ENCODE assay signal across 10 cellular contexts in the genomic region with DNA sequence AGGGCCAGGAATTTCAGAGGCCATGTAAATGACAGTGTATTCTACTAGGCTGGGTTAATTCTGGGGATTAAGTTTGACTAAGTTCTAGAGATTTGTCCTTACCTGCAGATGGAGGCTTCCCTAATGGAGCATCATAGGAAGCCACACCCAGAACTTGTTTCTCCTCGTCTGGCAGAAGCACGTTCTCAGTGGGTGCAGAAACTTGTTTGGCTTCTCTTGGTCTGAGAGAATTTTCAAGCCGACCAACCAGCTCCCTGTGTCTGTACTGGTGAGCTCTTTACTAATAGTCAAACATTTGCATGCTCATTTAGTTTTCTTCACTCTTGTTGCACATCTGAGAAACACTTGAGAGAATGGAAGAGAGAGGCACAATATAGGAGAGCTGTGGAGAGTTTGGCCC. TPM values are rescaled to one million over a fixed set of nuclear protein-coding genes. Genes with fewer than 3 reads are reported as not detected.
DNase-seq lines count a peak whose midpoint lies in the region; ATAC-seq and TF ChIP-seq lines count a peak whose summit lies in the region.
"Had no signal": no experiment of that assay in that cellular context is flagged by ENCODE, and none has a peak within 500 bp of the region (broad histone marks: within the 10 kb centered on the region; RNA-seq: fewer than 3 reads in every experiment).

No MANE protein-coding gene starts in this region.

- H3K36me3 Mint-ChIP-seq in activated naive CD8-positive, alpha-beta T cell treated with anti-CD3 and anti-CD28 coated beads, Interleukin-2, amount 50 U/mL, for 24 hours (ENCODE audit: low read depth), result no peaks in the 10 kb centered on the region
- H3K36me3 Mint-ChIP-seq in natural killer cell treated with Interleukin-12 subunit alpha and Interleukin-12 subunit beta and Interleukin-15 and Interleukin-18, amount 100 ng/mL, for 72 hours, result no peaks in the 10 kb centered on the region

- DNase-seq in GM12864 (ENCODE audit: low read depth) (peak; percentile 43), AML-193 (lab: John Stamatoyannopoulos, UW) (no peak), NCI-H69 (lab: John Stamatoyannopoulos, UW) (no peak), HuH-7 (ENCODE audit: low spot score) (no peak), mucosa of gallbladder (ENCODE audit: low spot score) (no peak)
- no peak for DNase-seq in activated naive CD8-positive, alpha-beta T cell treated with anti-CD3 and anti-CD28 coated beads, Interleukin-2, amount 50 U/mL, for 24 hours
- DNase-seq in natural killer cell treated with Interleukin-12 subunit alpha and Interleukin-12 subunit beta and Interleukin-15 and Interleukin-18, amount 100 ng/mL, for 72 hours (ENCODE audit: low spot score), result no peak
- DNase-seq: NCI-H524, occipital lobe had no signal

- peak overlapping the region; percentile 66 for H3K27ac Mint-ChIP-seq in activated naive CD8-positive, alpha-beta T cell treated with anti-CD3 and anti-CD28 coated beads, Interleukin-2, amount 50 U/mL, for 24 hours
- peak overlapping the region; percentile 83 to 94 for H3K27ac Mint-ChIP-seq in natural killer cell treated with Interleukin-12 subunit alpha and Interleukin-12 subunit beta and Interleukin-15 and Interleukin-18, amount 100 ng/mL, for 72 hours

- H3K4me3 Mint-ChIP-seq in activated naive CD8-positive, alpha-beta T cell treated with anti-CD3 and anti-CD28 coated beads, Interleukin-2, amount 50 U/mL, for 24 hours, result peak overlapping the region; percentile 84
- H3K4me3 Mint-ChIP-seq in natural killer cell treated with Interleukin-12 subunit alpha and Interleukin-12 subunit beta and Interleukin-15 and Interleukin-18, amount 100 ng/mL, for 72 hours, result peak overlapping the region; percentile 96

- TF ChIP-seq CTCF in GM12864 (IDR thresholded peaks at IDR 0.05; ENCODE audit: low read depth, low read length, missing control alignments), result no peak

- peaks cover 27% of the 10 kb centered on the region for H3K4me1 Mint-ChIP-seq in activated naive CD8-positive, alpha-beta T cell treated with anti-CD3 and anti-CD28 coated beads, Interleukin-2, amount 50 U/mL, for 24 hours
- H3K4me1 Mint-ChIP-seq in natural killer cell treated with Interleukin-12 subunit alpha and Interleukin-12 subunit beta and Interleukin-15 and Interleukin-18, amount 100 ng/mL, for 72 hours (ENCODE audit: low read depth in 2 of 2), result peaks cover 29 to 37% of the 10 kb centered on the region in 2 donors

- no peak overlapping the region; the same call in 1 of the 2 replicates for H3K4me3 ChIP-seq in GM12864 (ENCODE audit: low read depth, low read length)

- H3K9me3 Mint-ChIP-seq in activated naive CD8-positive, alpha-beta T cell treated with anti-CD3 and anti-CD28 coated beads, Interleukin-2, amount 50 U/mL, for 24 hours, result no peaks in the 10 kb centered on the region
- H3K9me3 Mint-ChIP-seq in natural killer cell treated with Interleukin-12 subunit alpha and Interleukin-12 subunit beta and Interleukin-15 and Interleukin-18, amount 100 ng/mL, for 72 hours, result no peaks in the 10 kb centered on the region

- peak; percentile 26 for ATAC-seq in HG02763 (IDR thresholded peaks at IDR 0.05; ENCODE audit: unreplicated experiment)
- ATAC-seq in activated naive CD8-positive, alpha-beta T cell treated with anti-CD3 and anti-CD28 coated beads, Interleukin-2, amount 50 U/mL, for 24 hours, result no peak
- ATAC-seq in natural killer cell treated with Interleukin-12 subunit alpha and Interleukin-12 subunit beta and Interleukin-15 and Interleukin-18, amount 100 ng/mL, for 72 hours, result no peak

- peaks cover 2% of the 10 kb centered on the region for H3K27me3 Mint-ChIP-seq in activated naive CD8-positive, alpha-beta T cell treated with anti-CD3 and anti-CD28 coated beads, Interleukin-2, amount 50 U/mL, for 24 hours
- H3K27me3 Mint-ChIP-seq in natural killer cell treated with Interleukin-12 subunit alpha and Interleukin-12 subunit beta and Interleukin-15 and Interleukin-18, amount 100 ng/mL, for 72 hours, result no peaks in the 10 kb centered on the region

RNA-seq across cellular contexts. Expression of gene ATP10D, which starts 0.9 kb away (rescaled TPM):
- total RNA-seq in natural killer cell treated with Interleukin-12 subunit alpha and Interleukin-12 subunit beta and Interleukin-15 and Interleukin-18, amount 100 ng/mL, for 72 hours, result 10 to 100 TPM in 1 of 2 donors, 1 to 10 TPM in 1; 9.9 to 36.7 TPM
- total RNA-seq in mucosa of gallbladder, result 35.8 TPM

RNA-seq across cellular contexts. Expression of gene COMMD8, which starts 20.7 kb away (rescaled TPM):
- total RNA-seq in natural killer cell treated with Interleukin-12 subunit alpha and Interleukin-12 subunit beta and Interleukin-15 and Interleukin-18, amount 100 ng/mL, for 72 hours, result 10 to 100 TPM; 13.7 to 23.3 TPM
- total RNA-seq in mucosa of gallbladder, result 17.8 TPM
